In the genomic region with DNA sequence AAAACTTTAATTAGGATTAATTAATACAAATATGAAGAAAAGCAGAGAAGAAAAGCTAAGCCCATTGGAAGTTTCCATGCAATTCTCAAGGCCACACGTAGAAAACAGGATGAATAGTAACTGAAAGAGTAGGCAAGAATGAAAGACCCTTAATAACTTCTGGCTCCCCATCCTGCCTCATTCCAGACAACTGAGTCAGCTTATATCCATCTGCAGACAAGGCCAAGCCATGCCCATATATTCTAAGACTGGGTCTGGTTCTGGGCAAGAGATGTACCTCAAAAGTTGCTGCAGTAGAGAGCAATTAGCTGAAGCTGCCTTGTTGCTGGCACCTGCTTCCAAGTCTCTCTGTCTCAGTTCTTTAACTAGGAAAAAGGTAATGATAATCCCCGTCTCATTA, we compare ENCODE assay signal across 22 cellular contexts.
"Had no signal": no experiment of that assay in that cellular context is flagged by ENCODE, and none has a peak within 500 bp of the region (broad histone marks: within the 10 kb centered on the region; RNA-seq: fewer than 3 reads in every experiment).

No MANE protein-coding gene starts in this region.

- H3K27me3 Mint-ChIP-seq: activated naive CD8-positive, alpha-beta T cell treated with anti-CD3 and anti-CD28 coated beads for 36 hours; stimulated activated memory B cell treated with anti-CD40 and anti-IgM and Interleukin-4, amounts not matched to agents 10 μg/mL and 1 μg/mL and 100 μg/mL, for 72 hours had no signal

- H3K4me3 Mint-ChIP-seq: activated naive CD8-positive, alpha-beta T cell treated with anti-CD3 and anti-CD28 coated beads for 36 hours; activated T-helper 1 cell treated with anti-CD3 and anti-CD28 coated beads, Interleukin-12 subunit alpha, Interleukin-12 subunit beta, Interleukin-2, Interleukin-4 antibody, amounts not matched to agents 30 ng/mL and 10 ng/mL and 1 ng/mL, durations not matched to agents 14 hours and 24 hours and 36 hours; natural killer cell; stimulated activated memory B cell treated with anti-CD40 and anti-IgM and Interleukin-4, amounts not matched to agents 10 μg/mL and 1 μg/mL and 100 μg/mL, for 72 hours; T-helper 2 cell treated with Interferon-gamma antibody and Interleukin-4, amounts not matched to agents 5 μg/mL and 100 μg/mL, for 36 hours had no signal

- H3K4me3 ChIP-seq: breast epithelium, lung, sigmoid colon, spleen, thoracic aorta, upper lobe of left lung had no signal

- H2AFZ ChIP-seq: parathyroid adenoma had no signal

- H3K4me1 ChIP-seq: breast epithelium, parathyroid adenoma, sigmoid colon, spleen, upper lobe of left lung had no signal

- H3K27ac Mint-ChIP-seq: activated naive CD8-positive, alpha-beta T cell treated with anti-CD3 and anti-CD28 coated beads for 36 hours; activated T-helper 1 cell treated with anti-CD3 and anti-CD28 coated beads, Interleukin-12 subunit alpha, Interleukin-12 subunit beta, Interleukin-2, Interleukin-4 antibody, amounts not matched to agents 30 ng/mL and 10 ng/mL and 1 ng/mL, durations not matched to agents 14 hours and 24 hours and 36 hours; natural killer cell; stimulated activated memory B cell treated with anti-CD40 and anti-IgM and Interleukin-4, amounts not matched to agents 10 μg/mL and 1 μg/mL and 100 μg/mL, for 72 hours; T-helper 2 cell treated with Interferon-gamma antibody and Interleukin-4, amounts not matched to agents 5 μg/mL and 100 μg/mL, for 36 hours had no signal

- DNase-seq: activated CD4-positive, alpha-beta T cell treated with anti-CD3 and anti-CD28 coated beads, Interleukin-2, amount 50 U/mL, for 4 hours; activated naive CD4-positive, alpha-beta T cell; activated naive CD8-positive, alpha-beta T cell treated with anti-CD3 and anti-CD28 coated beads for 36 hours; effector CD4-positive, alpha-beta T cell; hippocampal formation; islet precursor cell; natural killer cell; sigmoid colon; spleen; stimulated activated CD4-positive, alpha-beta T cell treated with anti-CD3 and anti-CD28 coated beads, Interleukin-4, amount 100 ng/mL, for 4 hours; SW 1271; upper lobe of left lung had no signal

- H3K4me1 Mint-ChIP-seq: natural killer cell; stimulated activated memory B cell treated with anti-CD40 and anti-IgM and Interleukin-4, amounts not matched to agents 10 μg/mL and 1 μg/mL and 100 μg/mL, for 72 hours had no signal

- H3K9me3 Mint-ChIP-seq: activated naive CD8-positive, alpha-beta T cell treated with anti-CD3 and anti-CD28 coated beads for 36 hours; activated T-helper 1 cell treated with anti-CD3 and anti-CD28 coated beads, Interleukin-12 subunit alpha, Interleukin-12 subunit beta, Interleukin-2, Interleukin-4 antibody, amounts not matched to agents 30 ng/mL and 10 ng/mL and 1 ng/mL, durations not matched to agents 14 hours and 24 hours and 36 hours; natural killer cell; stimulated activated memory B cell treated with anti-CD40 and anti-IgM and Interleukin-4, amounts not matched to agents 10 μg/mL and 1 μg/mL and 100 μg/mL, for 72 hours; T-helper 2 cell treated with Interferon-gamma antibody and Interleukin-4, amounts not matched to agents 5 μg/mL and 100 μg/mL, for 36 hours had no signal

- H3K27ac ChIP-seq: breast epithelium, neutrophil, parathyroid adenoma, sigmoid colon, spleen, thoracic aorta, upper lobe of left lung had no signal

- H3K79me2 ChIP-seq: parathyroid adenoma had no signal

- FAIRE-seq: TTC549 had no signal

- H3K36me3 ChIP-seq: breast epithelium, neutrophil, sigmoid colon, spleen, thoracic aorta, upper lobe of left lung had no signal

- H3K36me3 Mint-ChIP-seq: activated naive CD8-positive, alpha-beta T cell treated with anti-CD3 and anti-CD28 coated beads for 36 hours; natural killer cell; stimulated activated memory B cell treated with anti-CD40 and anti-IgM and Interleukin-4, amounts not matched to agents 10 μg/mL and 1 μg/mL and 100 μg/mL, for 72 hours had no signal

- H3K9me3 ChIP-seq: breast epithelium, neutrophil, sigmoid colon, spleen, thoracic aorta, upper lobe of left lung had no signal

- ATAC-seq: left lobe of liver; natural killer cell; stimulated activated memory B cell treated with anti-CD40 and anti-IgM and Interleukin-4, amounts not matched to agents 10 μg/mL and 1 μg/mL and 100 μg/mL, for 72 hours had no signal

- H3K9ac ChIP-seq: parathyroid adenoma had no signal

- H3K27me3 ChIP-seq: neutrophil, sigmoid colon, upper lobe of left lung had no signal
